1 cellular context compared by ENCODE assay signal in genomic region chr14:90109858-90110257, GRCh38.
TF ChIP-seq lines count a peak whose summit lies in the region.

No MANE protein-coding gene starts in this region.

TF ChIP-seq in H1, 55 proteins besides CTCF, POLR2A, EP300 and RAD21:
- TF ChIP-seq YY1 (IDR thresholded peaks at IDR 0.05; ENCODE audit: low read depth, low read length), result no peak
- TF ChIP-seq SRF (IDR thresholded peaks at IDR 0.05; ENCODE audit: low read depth, low read length), result no peak
- no peak for TF ChIP-seq RFX5 (IDR thresholded peaks at IDR 0.05; ENCODE audit: borderline replicate concordance, low read depth, low read length)
- no peak for TF ChIP-seq JUND (IDR thresholded peaks at IDR 0.05; ENCODE audit: low read length)
- no peak for TF ChIP-seq ASH2L (IDR thresholded peaks at IDR 0.05; ENCODE audit: low read length)
- TF ChIP-seq SP1 (IDR thresholded peaks at IDR 0.05; ENCODE audit: low read depth, low read length), result no peak
- no peak for TF ChIP-seq KDM1A (IDR thresholded peaks at IDR 0.05; ENCODE audit: borderline replicate concordance, low read length)
- TF ChIP-seq TAF7 (optimal IDR thresholded peaks at IDR 0.05; ENCODE audit: borderline replicate concordance, low read depth, low read length), result no peak
- TF ChIP-seq CTBP2 (IDR thresholded peaks at IDR 0.05; ENCODE audit: borderline replicate concordance, insufficient read depth, insufficient read length, low read length), result no peak
- no peak for TF ChIP-seq POLR2AphosphoS5 (IDR thresholded peaks at IDR 0.05; ENCODE audit: low read depth, low read length)
- no peak for TF ChIP-seq SIN3A (conservative IDR thresholded peaks at IDR 0.05 in 1 of 2, IDR thresholded peaks at IDR 0.05 in 1 of 2; ENCODE audit: low read depth in 1 of 2, low read length in 2 of 2)
- TF ChIP-seq SIRT6 (IDR thresholded peaks at IDR 0.05; ENCODE audit: low read length), result no peak
- TF ChIP-seq RBBP5 (IDR thresholded peaks at IDR 0.05; ENCODE audit: borderline replicate concordance, low read depth, low read length), result no peak
